Comparison of ENCODE assay signal across 8 cellular contexts in genomic region chr3:111761309-111761795, GRCh38.
DNase-seq lines count a peak whose midpoint lies in the region; ATAC-seq, FAIRE-seq and TF ChIP-seq lines count a peak whose summit lies in the region.

No MANE protein-coding gene starts in this region.

- intact Hi-C loops in pancreas (cut with DNase I): no loop called here

- H3K27ac ChIP-seq in coronary artery (peak overlapping the region; percentile 61 to 67), pancreas (no peak overlapping the region)

- H3K27me3 ChIP-seq in pancreas (no peaks in the 10 kb centered on the region), MG63 (no peaks in the 10 kb centered on the region)

- 73 to 74% methylated on average over 4 of the region's 4 CpGs for WGBS in pancreas, 2 donors

- DNase-seq in EL (peak; percentile 82), coronary artery (ENCODE audit: low spot score) (no peak), pancreas (no peak), T-helper 9 cell (no peak), MG63 (no peak), globus pallidus (ENCODE audit: low spot score) (no peak), KG1 (lab: John Stamatoyannopoulos, UW) (no peak)

- peak; percentile 48 for ATAC-seq in HG03196 (IDR thresholded peaks at IDR 0.05; ENCODE audit: unreplicated experiment)
- peak in 3 of 4 donors; percentile 24 to 40 (median 29) for ATAC-seq in pancreas

- TF ChIP-seq CTCF in coronary artery (IDR thresholded peaks at IDR 0.05) (no peak), pancreas (IDR thresholded peaks at IDR 0.05) (no peak)

- no peak for FAIRE-seq in pancreas (lab: Jason Lieb, UNC)

- no peaks in the 10 kb centered on the region for H3K36me3 ChIP-seq in pancreas
- H3K36me3 ChIP-seq in MG63: no peaks in the 10 kb centered on the region

- H3K9me3 ChIP-seq in pancreas (no peaks in the 10 kb centered on the region), MG63 (no peaks in the 10 kb centered on the region)

- peaks cover 0 to 6% (median 0%) of the 10 kb centered on the region in 3 donors for H3K4me1 ChIP-seq in pancreas

- no peak overlapping the region for H3K4me3 ChIP-seq in coronary artery
- no peak overlapping the region for H3K4me3 ChIP-seq in pancreas
- H3K4me3 ChIP-seq in MG63: no peak overlapping the region

Comparison
In these comparisons a context has a peak if more than half of its experiments do, and no peak if none do; other contexts are left out.
1. H3K27ac ChIP-seq: peak in coronary artery (2 of 2); none in pancreas (0 of 4).